In the genomic region with DNA sequence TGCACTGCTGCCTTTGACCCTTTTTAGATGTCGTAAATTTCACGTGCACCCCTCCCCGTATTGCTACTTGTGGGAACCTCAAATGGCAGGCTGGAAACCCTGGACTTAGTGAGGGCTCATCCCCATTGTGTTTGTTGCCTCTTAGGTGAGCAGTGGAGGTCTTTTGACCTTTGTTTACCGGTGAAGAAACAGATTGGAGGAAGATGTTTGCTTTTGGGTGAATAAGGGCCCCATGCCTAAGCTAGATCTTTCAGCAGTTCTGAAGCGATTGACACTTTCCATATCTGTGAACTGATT, we compare ENCODE assay signal across 9 cellular contexts. TPM values are rescaled to one million over a fixed set of nuclear protein-coding genes. Genes with fewer than 3 reads are reported as not detected.
DNase-seq lines count a peak whose midpoint lies in the region; ATAC-seq and TF ChIP-seq lines count a peak whose summit lies in the region.
"Had no signal": no experiment of that assay in that cellular context is flagged by ENCODE, and none has a peak within 500 bp of the region (broad histone marks: within the 10 kb centered on the region; RNA-seq: fewer than 3 reads in every experiment).

No MANE protein-coding gene starts in this region.

- no peaks in the 10 kb centered on the region for H3K27me3 Mint-ChIP-seq in osteocyte (ENCODE audit: unreplicated experiment)

- H3K9me3 Mint-ChIP-seq in osteocyte (ENCODE audit: unreplicated experiment): no peaks in the 10 kb centered on the region

- H3K27me3 ChIP-seq in effector memory CD4-positive, alpha-beta T cell (replicated peaks; ENCODE audit: control insufficient read depth, insufficient read depth, low read length, poor library complexity, severe bottlenecking): no peaks in the 10 kb centered on the region

- no peak for TF ChIP-seq POLR2A in erythroblast (IDR thresholded peaks at IDR 0.05; ENCODE audit: low read length)

- H3K9me3 ChIP-seq in effector memory CD4-positive, alpha-beta T cell (ENCODE audit: control insufficient read depth, low read length): no peaks in the 10 kb centered on the region

- H3K27ac ChIP-seq in effector memory CD4-positive, alpha-beta T cell (ENCODE audit: insufficient read depth, low read length, poor library complexity, severe bottlenecking): peak overlapping the region; percentile 99

- peak; percentile 23 for ATAC-seq in GM18907 (IDR thresholded peaks at IDR 0.05; ENCODE audit: unreplicated experiment)

- H3K36me3 ChIP-seq in effector memory CD4-positive, alpha-beta T cell (ENCODE audit: control insufficient read depth, insufficient read depth, low read length): peaks cover 9% of the 10 kb centered on the region

- peaks cover 46% of the 10 kb centered on the region for H3K4me1 Mint-ChIP-seq in osteocyte (ENCODE audit: unreplicated experiment)

- peaks cover 10% of the 10 kb centered on the region for H3K4me1 ChIP-seq in effector memory CD4-positive, alpha-beta T cell (ENCODE audit: control insufficient read depth, insufficient read depth, low read length, poor library complexity, severe bottlenecking)

- no peaks in the 10 kb centered on the region for H3K36me3 Mint-ChIP-seq in osteocyte (ENCODE audit: unreplicated experiment)

- no peak for DNase-seq in Jurkat, Clone E6-1 (ENCODE audit: low read depth, low spot score)
- no peak for DNase-seq in effector memory CD4-positive, alpha-beta T cell
- DNase-seq in osteocyte (ENCODE audit: extremely low spot score, unreplicated experiment) (no peak), erythroblast (lab: John Stamatoyannopoulos, UW) (no peak), MV-4-11 (lab: John Stamatoyannopoulos, UW) (no peak), GM10266 (ENCODE audit: extremely low spot score) (no peak), CD1c-positive myeloid dendritic cell (ENCODE audit: extremely low spot score) (no peak)

- H3K27ac Mint-ChIP-seq in osteocyte (ENCODE audit: unreplicated experiment): peak overlapping the region; percentile 70

- peak overlapping the region; percentile 88 for H3K4me3 Mint-ChIP-seq in osteocyte (ENCODE audit: unreplicated experiment)

- H3K4me3 ChIP-seq in Jurkat, Clone E6-1 (ENCODE audit: low read length): peak overlapping the region; percentile 72
- H3K4me3 ChIP-seq in effector memory CD4-positive, alpha-beta T cell (ENCODE audit: insufficient read depth, low read depth, low read length, poor library complexity, severe bottlenecking): peak overlapping the region; percentile 93

- TF ChIP-seq CTCF in osteocyte (IDR thresholded peaks at IDR 0.05): no peak
- no peak for TF ChIP-seq CTCF in GM10266 (IDR thresholded peaks at IDR 0.05; ENCODE audit: control insufficient read depth, insufficient read depth, low read depth, missing control alignments)

RNA-seq across cellular contexts. Expression of a gene that starts 0.8 kb away (rescaled TPM):
- 279 TPM for polyA plus RNA-seq in Jurkat, Clone E6-1 (2012; ENCODE audit: insufficient read depth, insufficient read length)
- 126 and 127 TPM in 2 replicates for total RNA-seq in osteocyte

RNA-seq across cellular contexts. Expression of a gene that starts 14.9 kb away (rescaled TPM):
- not detected for polyA plus RNA-seq in Jurkat, Clone E6-1 (2012; ENCODE audit: insufficient read depth, insufficient read length)
- 72.5 and 76.5 TPM in 2 replicates for total RNA-seq in osteocyte

RNA-seq across cellular contexts. Expression of a gene that starts 19.8 kb away (rescaled TPM):
- 73.9 TPM for polyA plus RNA-seq in Jurkat, Clone E6-1 (2012; ENCODE audit: insufficient read depth, insufficient read length)
- total RNA-seq in osteocyte: 30.6 and 34.0 TPM in 2 replicates

RNA-seq across cellular contexts. Expression of a gene that starts 24.8 kb away (rescaled TPM):
- polyA plus RNA-seq in Jurkat, Clone E6-1 (2012; ENCODE audit: insufficient read depth, insufficient read length): not detected
- not detected in 2 replicates for total RNA-seq in osteocyte

RNA-seq across cellular contexts. Expression of a gene that starts 33.3 kb away (rescaled TPM):
- not detected for polyA plus RNA-seq in Jurkat, Clone E6-1 (2012; ENCODE audit: insufficient read depth, insufficient read length)
- not detected in 2 replicates for total RNA-seq in osteocyte
- total RNA-seq: T-helper 2 cell treated with Interferon-gamma antibody and Interleukin-4, amounts not matched to agents 100 ng/mL and 5 ng/mL, for 36 hours had no signal
